Comparison of ENCODE assay signal across 8 cellular contexts in genomic region chr16:89324056-89325010, GRCh38.
DNase-seq lines count a peak whose midpoint lies in the region; ATAC-seq and TF ChIP-seq lines count a peak whose summit lies in the region.

No MANE protein-coding gene starts in this region.

- H3F3A ChIP-seq in GM23248 (ENCODE audit: insufficient read depth), result peaks cover 53% of the 10 kb centered on the region

- H3K27me3 Mint-ChIP-seq in CD14-positive monocyte (ENCODE audit: low read depth in 3 of 3), result no peaks in the 10 kb centered on the region
- no peaks in the 10 kb centered on the region for H3K27me3 Mint-ChIP-seq in activated CD4-positive, alpha-beta T cell treated with anti-CD3 and anti-CD28 coated beads, Interleukin-2, amount 10 ng/mL, durations not matched to agents 7 days and 5 days
- peaks cover 26% of the 10 kb centered on the region for H3K27me3 Mint-ChIP-seq in glutamatergic neuron (ENCODE audit: unreplicated experiment)

- H3K36me3 Mint-ChIP-seq in CD14-positive monocyte (peaks cover 20 to 34% of the 10 kb centered on the region in 2 donors), glutamatergic neuron (ENCODE audit: unreplicated experiment) (no peaks in the 10 kb centered on the region)
- H3K36me3 Mint-ChIP-seq in activated CD4-positive, alpha-beta T cell treated with anti-CD3 and anti-CD28 coated beads, Interleukin-2, amount 10 ng/mL, durations not matched to agents 7 days and 5 days (ENCODE audit: low read depth), result peaks cover 41% of the 10 kb centered on the region

- H3K36me3 ChIP-seq in GM23248 (ENCODE audit: low read depth), result no peaks in the 10 kb centered on the region

- no peak for ATAC-seq in GM19328 (IDR thresholded peaks at IDR 0.05; ENCODE audit: unreplicated experiment)

- H4K20me1 ChIP-seq in GM23248 (ENCODE audit: insufficient read depth), result peaks cover 8% of the 10 kb centered on the region; the same call in 1 of the 2 replicates

- intact Hi-C loops in CD14-positive monocyte (cut with micrococcal nuclease), result no loop called here

- no peak for DNase-seq in CD14-positive monocyte (ENCODE audit: low spot score)
- peak; percentile 83 for DNase-seq in GM23248
- no peak for DNase-seq in activated CD4-positive, alpha-beta T cell treated with anti-CD3 and anti-CD28 coated beads, Interleukin-2, amount 10 ng/mL, durations not matched to agents 7 days and 5 days
- DNase-seq in glutamatergic neuron, result no peak
- peak; percentile 54 for DNase-seq in stimulated activated CD8-positive, alpha-beta memory T cell treated with anti-CD3 and anti-CD28 coated beads, Interleukin-4, amount 100 ng/mL, for 24 hours (ENCODE audit: low read depth)
- DNase-seq in hippocampal formation (lab: John Stamatoyannopoulos, UW), result no peak
- no peak for DNase-seq in ecto neural progenitor cell (ENCODE audit: low spot score)

- 81 to 85% methylated on average over 32 of the region's 32 CpGs for WGBS in GM23248 (ENCODE audit: low coverage in 1 of 2, low lambda C conversion rate in 2 of 2, missing lambda C conversion rate in 2 of 2), 2 experiments

- in situ Hi-C loops in GM23248 (cut with MboI), result no loop called here

- no peak overlapping the region for H2AFZ ChIP-seq in GM23248

- CTCF ChIA-PET in activated CD4-positive, alpha-beta T cell treated with anti-CD3 and anti-CD28 coated beads, Interleukin-2, amount 10 ng/mL, durations not matched to agents 7 days and 5 days (lab: Charles Lee), result interaction anchor here (1.2 to 4.2 kb wide), 2 partner anchors 10 to 35 kb away, joined by 3 to 26 read pairs; no protein-coding TSS in a partner anchor

- H3K4me3 ChIP-seq in GM23248, result no peak overlapping the region

- H3K4me3 Mint-ChIP-seq in CD14-positive monocyte (no peak overlapping the region), glutamatergic neuron (ENCODE audit: unreplicated experiment) (peak overlapping the region; percentile 52)
- no peak overlapping the region for H3K4me3 Mint-ChIP-seq in activated CD4-positive, alpha-beta T cell treated with anti-CD3 and anti-CD28 coated beads, Interleukin-2, amount 10 ng/mL, durations not matched to agents 7 days and 5 days

- peaks cover 100% of the 10 kb centered on the region for H3K79me2 ChIP-seq in GM23248 (ENCODE audit: insufficient read depth)

- H3K9me3 Mint-ChIP-seq in CD14-positive monocyte (no peaks in the 10 kb centered on the region), glutamatergic neuron (ENCODE audit: unreplicated experiment) (peaks cover 57% of the 10 kb centered on the region)
- no peaks in the 10 kb centered on the region for H3K9me3 Mint-ChIP-seq in activated CD4-positive, alpha-beta T cell treated with anti-CD3 and anti-CD28 coated beads, Interleukin-2, amount 10 ng/mL, durations not matched to agents 7 days and 5 days

- H3K4me1 Mint-ChIP-seq in CD14-positive monocyte, result peaks cover 66% of the 10 kb centered on the region
- H3K4me1 Mint-ChIP-seq in activated CD4-positive, alpha-beta T cell treated with anti-CD3 and anti-CD28 coated beads, Interleukin-2, amount 10 ng/mL, durations not matched to agents 7 days and 5 days, result peaks cover 89% of the 10 kb centered on the region
- H3K4me1 Mint-ChIP-seq in glutamatergic neuron (ENCODE audit: low read depth, unreplicated experiment), result peaks cover 72% of the 10 kb centered on the region

- no peak overlapping the region for H3K4me2 ChIP-seq in GM23248 (ENCODE audit: unreplicated experiment)

- H3K27ac Mint-ChIP-seq in CD14-positive monocyte, result peak overlapping the region in 5 of 7 donors; percentile 37 to 77 (median 66)
- H3K27ac Mint-ChIP-seq in activated CD4-positive, alpha-beta T cell treated with anti-CD3 and anti-CD28 coated beads, Interleukin-2, amount 10 ng/mL, durations not matched to agents 7 days and 5 days, result peak overlapping the region; percentile 77
- H3K27ac Mint-ChIP-seq in glutamatergic neuron (ENCODE audit: unreplicated experiment), result peak overlapping the region; percentile 97

- peak overlapping the region; percentile 49; the same call in 1 of the 2 replicates for H3K9ac ChIP-seq in GM23248

- no peak for TF ChIP-seq CTCF in CD14-positive monocyte (IDR thresholded peaks at IDR 0.05)
- no peak for TF ChIP-seq CTCF in glutamatergic neuron (IDR thresholded peaks at IDR 0.05; ENCODE audit: partially characterized antibody, unreplicated experiment)

- no peaks in the 10 kb centered on the region for H3K27me3 ChIP-seq in GM23248 (replicated peaks; ENCODE audit: insufficient read depth)

- peak overlapping the region; percentile 87 for H3K27ac ChIP-seq in GM23248

- POLR2A ChIA-PET in activated CD4-positive, alpha-beta T cell treated with anti-CD3 and anti-CD28 coated beads, Interleukin-2, amount 10 ng/mL, durations not matched to agents 7 days and 5 days (lab: Charles Lee), result no interaction called here

- no peaks in the 10 kb centered on the region for H3K9me3 ChIP-seq in GM23248 (ENCODE audit: low read depth)

- no peaks in the 10 kb centered on the region for H3K9me2 ChIP-seq in GM23248 (ENCODE audit: insufficient read depth)

- peaks cover 81% of the 10 kb centered on the region for H3K4me1 ChIP-seq in GM23248 (ENCODE audit: insufficient read depth)

Comparison
In these comparisons a context has a peak if more than half of its experiments do, and no peak if none do; other contexts are left out.
1. DNase-seq: peak in GM23248 (single experiment) and stimulated activated CD8-positive, alpha-beta memory T cell treated with anti-CD3 and anti-CD28 coated beads, Interleukin-4, amount 100 ng/mL, for 24 hours (single experiment); none in CD14-positive monocyte (single experiment), activated CD4-positive, alpha-beta T cell treated with anti-CD3 and anti-CD28 coated beads, Interleukin-2, amount 10 ng/mL, durations not matched to agents 7 days and 5 days (single experiment), glutamatergic neuron (single experiment), hippocampal formation (0 of 2) and ecto neural progenitor cell (single experiment).
2. Peak in every context shown above with its lines, with median percentiles within 50 percentile points of each other: H3K27ac Mint-ChIP-seq.